3 cellular contexts compared by ENCODE assay signal in the genomic region with DNA sequence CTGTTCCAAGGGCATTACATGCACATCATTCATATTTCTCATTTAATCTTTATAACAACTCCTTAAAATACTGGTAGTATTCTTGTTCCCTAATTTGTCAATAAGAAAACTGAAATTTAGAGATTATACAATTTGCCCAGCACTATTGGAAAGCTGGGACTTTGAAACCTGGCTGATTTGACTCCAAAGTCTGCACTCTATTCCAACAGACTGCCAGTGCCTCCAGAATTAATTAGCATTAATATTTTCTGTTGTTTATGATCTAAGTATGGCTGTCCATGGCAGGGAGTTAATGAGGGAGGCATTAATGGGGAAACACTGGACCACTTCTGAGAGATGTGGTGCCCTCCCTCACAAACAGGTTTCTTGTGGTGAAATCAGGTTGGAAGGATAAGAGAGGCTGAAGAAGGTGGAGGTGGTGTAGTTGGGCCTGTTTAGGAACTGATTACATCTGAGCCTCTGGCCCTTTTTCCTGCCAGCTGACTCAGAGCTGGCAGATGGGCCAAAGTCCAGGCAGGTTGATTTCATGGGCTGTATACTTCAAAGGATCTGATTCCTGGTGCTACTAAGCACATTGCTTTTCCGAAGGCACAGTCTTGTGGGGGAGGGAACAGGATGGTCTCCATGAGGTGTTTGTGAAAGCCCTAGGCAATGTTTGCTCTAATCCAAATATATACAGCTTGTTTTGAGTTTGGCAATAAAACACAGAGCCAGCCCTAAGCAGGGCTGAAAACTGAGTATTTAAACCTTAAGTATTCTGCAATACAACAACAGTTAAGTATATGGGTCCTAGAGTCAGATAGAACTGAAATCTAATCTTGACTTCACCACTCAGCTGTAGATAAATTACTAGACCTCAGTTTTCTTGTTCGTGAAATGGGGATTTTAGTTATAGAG.
A peak's percentile ranks its signal among the peaks of the same experiment; 100 is the strongest.
TF ChIP-seq lines count a peak whose summit lies in the region.

No MANE protein-coding gene starts in this region.

TF ChIP-seq in HEK293, 187 proteins besides CTCF, POLR2A, EP300 and RAD21 (continues in another document):
- no peak for TF ChIP-seq ZBTB21 (tag by site-specific recombination; IDR thresholded peaks at IDR 0.05)
- peak; percentile 58; the same call in 1 of the 2 replicates for TF ChIP-seq ZNF10 (tag by site-specific recombination; IDR thresholded peaks at IDR 0.05)
- no peak for TF ChIP-seq ZNF518A (tag by site-specific recombination; conservative IDR thresholded peaks at IDR 0.05; ENCODE audit: low read depth)
- peak; percentile 46; the same call in 1 of the 2 replicates for TF ChIP-seq ZNF366 (tag by site-specific recombination; conservative IDR thresholded peaks at IDR 0.05)
- TF ChIP-seq ZNF664 (tag by site-specific recombination; IDR thresholded peaks at IDR 0.05), result peak; percentile 79; the same call in 1 of the 2 replicates

TF ChIP-seq in WTC11, 78 proteins besides CTCF, POLR2A, EP300 and RAD21:
- TF ChIP-seq GABPB1 (CRISPR knock-in tag; IDR thresholded peaks at IDR 0.05), result peak; percentile 74
- TF ChIP-seq ZNF219 (CRISPR knock-in tag; IDR thresholded peaks at IDR 0.05; ENCODE audit: borderline replicate concordance), result no peak

TF ChIP-seq in HepG2, 621 proteins besides CTCF, POLR2A, EP300 and RAD21 (continues in another document):
- TF ChIP-seq NFKBIZ (CRISPR knock-in tag; IDR thresholded peaks at IDR 0.05) (0 out of 2 replicates have a peak, but pooled peaks have one; percentile 41), ZNF709 (CRISPR knock-in tag; IDR thresholded peaks at IDR 0.05) (no peak), SP4 (CRISPR knock-in tag; IDR thresholded peaks at IDR 0.05) (no peak), ISL2 (CRISPR knock-in tag; IDR thresholded peaks at IDR 0.05) (peak; percentile 84), ZSCAN25 (CRISPR knock-in tag; IDR thresholded peaks at IDR 0.05) (peak; percentile 24; the same call in 1 of the 2 replicates), NR2F2 (IDR thresholded peaks at IDR 0.05; ENCODE audit: borderline replicate concordance, low read depth) (no peak), ZNF292 (CRISPR knock-in tag; IDR thresholded peaks at IDR 0.05; ENCODE audit: borderline replicate concordance, low read depth) (peak; percentile 56; the same call in 1 of the 2 replicates), CHCHD3 (CRISPR knock-in tag; IDR thresholded peaks at IDR 0.05) (no peak), SRSF4 (IDR thresholded peaks at IDR 0.05; ENCODE audit: low read depth, low read length, poor library complexity, severe bottlenecking) (no peak), GABPB1 (CRISPR knock-in tag; IDR thresholded peaks at IDR 0.05) (peak; percentile 36; the same call in 1 of the 2 replicates), ZNF451 (CRISPR knock-in tag; IDR thresholded peaks at IDR 0.05) (no peak), ZBTB8A (CRISPR knock-in tag; IDR thresholded peaks at IDR 0.05; ENCODE audit: borderline replicate concordance, low read depth) (no peak), RCOR2 (CRISPR knock-in tag; IDR thresholded peaks at IDR 0.05) (peak; percentile 83), TMF1 (CRISPR knock-in tag; IDR thresholded peaks at IDR 0.05; ENCODE audit: low read depth) (no peak), RFX3 (CRISPR knock-in tag; IDR thresholded peaks at IDR 0.05) (no peak), SALL1 (CRISPR knock-in tag; IDR thresholded peaks at IDR 0.05) (peak; percentile 97), ZBTB21 (CRISPR knock-in tag; IDR thresholded peaks at IDR 0.05) (peak; percentile 40; the same call in 1 of the 2 replicates), ZNF75D (CRISPR knock-in tag; IDR thresholded peaks at IDR 0.05; ENCODE audit: borderline replicate concordance) (no peak), HNRNPLL (IDR thresholded peaks at IDR 0.05; ENCODE audit: low read depth, low read length, poor library complexity, severe bottlenecking) (no peak), ZFP91 (CRISPR knock-in tag; IDR thresholded peaks at IDR 0.05; ENCODE audit: borderline replicate concordance) (0 out of 2 replicates have a peak, but pooled peaks have one; percentile 14), KLF6 (CRISPR knock-in tag; IDR thresholded peaks at IDR 0.05) (peak; percentile 76; the same call in 1 of the 2 replicates), ZNF781 (CRISPR knock-in tag; IDR thresholded peaks at IDR 0.05; ENCODE audit: borderline replicate concordance, not compliant biosample characterization) (no peak), ZNF10 (CRISPR knock-in tag; IDR thresholded peaks at IDR 0.05; ENCODE audit: borderline replicate concordance, low read depth) (no peak), FOXK1 (CRISPR knock-in tag; IDR thresholded peaks at IDR 0.05; ENCODE audit: borderline replicate concordance, low read depth) (peak; percentile 76; the same call in 1 of the 2 replicates), NPAS2 (CRISPR knock-in tag; IDR thresholded peaks at IDR 0.05; ENCODE audit: borderline replicate concordance) (no peak), ZNF609 (CRISPR knock-in tag; IDR thresholded peaks at IDR 0.05; ENCODE audit: borderline replicate concordance) (peak; percentile 85), ZNF224 (CRISPR knock-in tag; IDR thresholded peaks at IDR 0.05) (no peak), KLF9 (CRISPR knock-in tag; IDR thresholded peaks at IDR 0.05; ENCODE audit: low read depth) (peak; percentile 56; the same call in 1 of the 2 replicates)
- TF ChIP-seq, protein P1, sequence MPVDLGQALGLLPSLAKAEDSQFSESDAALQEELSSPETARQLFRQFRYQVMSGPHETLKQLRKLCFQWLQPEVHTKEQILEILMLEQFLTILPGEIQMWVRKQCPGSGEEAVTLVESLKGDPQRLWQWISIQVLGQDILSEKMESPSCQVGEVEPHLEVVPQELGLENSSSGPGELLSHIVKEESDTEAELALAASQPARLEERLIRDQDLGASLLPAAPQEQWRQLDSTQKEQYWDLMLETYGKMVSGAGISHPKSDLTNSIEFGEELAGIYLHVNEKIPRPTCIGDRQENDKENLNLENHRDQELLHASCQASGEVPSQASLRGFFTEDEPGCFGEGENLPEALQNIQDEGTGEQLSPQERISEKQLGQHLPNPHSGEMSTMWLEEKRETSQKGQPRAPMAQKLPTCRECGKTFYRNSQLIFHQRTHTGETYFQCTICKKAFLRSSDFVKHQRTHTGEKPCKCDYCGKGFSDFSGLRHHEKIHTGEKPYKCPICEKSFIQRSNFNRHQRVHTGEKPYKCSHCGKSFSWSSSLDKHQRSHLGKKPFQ (CRISPR knock-in tag; IDR thresholded peaks at IDR 0.05; ENCODE audit: insufficient replicate concordance), result no peak
- TF ChIP-seq, protein P2, sequence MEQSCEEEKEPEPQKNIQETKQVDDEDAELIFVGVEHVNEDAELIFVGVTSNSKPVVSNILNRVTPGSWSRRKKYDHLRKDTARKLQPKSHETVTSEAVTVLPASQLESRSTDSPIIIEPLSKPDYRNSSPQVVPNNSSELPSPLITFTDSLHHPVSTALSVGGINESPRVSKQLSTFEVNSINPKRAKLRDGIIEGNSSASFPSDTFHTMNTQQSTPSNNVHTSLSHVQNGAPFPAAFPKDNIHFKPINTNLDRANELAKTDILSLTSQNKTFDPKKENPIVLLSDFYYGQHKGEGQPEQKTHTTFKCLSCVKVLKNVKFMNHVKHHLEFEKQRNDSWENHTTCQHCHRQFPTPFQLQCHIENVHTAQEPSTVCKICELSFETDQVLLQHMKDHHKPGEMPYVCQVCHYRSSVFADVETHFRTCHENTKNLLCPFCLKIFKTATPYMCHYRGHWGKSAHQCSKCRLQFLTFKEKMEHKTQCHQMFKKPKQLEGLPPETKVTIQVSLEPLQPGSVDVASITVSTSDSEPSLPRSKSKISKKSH (CRISPR knock-in tag; IDR thresholded peaks at IDR 0.05; ENCODE audit: borderline replicate concordance), result no peak
- TF ChIP-seq, protein P3, sequence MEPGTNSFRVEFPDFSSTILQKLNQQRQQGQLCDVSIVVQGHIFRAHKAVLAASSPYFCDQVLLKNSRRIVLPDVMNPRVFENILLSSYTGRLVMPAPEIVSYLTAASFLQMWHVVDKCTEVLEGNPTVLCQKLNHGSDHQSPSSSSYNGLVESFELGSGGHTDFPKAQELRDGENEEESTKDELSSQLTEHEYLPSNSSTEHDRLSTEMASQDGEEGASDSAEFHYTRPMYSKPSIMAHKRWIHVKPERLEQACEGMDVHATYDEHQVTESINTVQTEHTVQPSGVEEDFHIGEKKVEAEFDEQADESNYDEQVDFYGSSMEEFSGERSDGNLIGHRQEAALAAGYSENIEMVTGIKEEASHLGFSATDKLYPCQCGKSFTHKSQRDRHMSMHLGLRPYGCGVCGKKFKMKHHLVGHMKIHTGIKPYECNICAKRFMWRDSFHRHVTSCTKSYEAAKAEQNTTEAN (CRISPR knock-in tag; conservative IDR thresholded peaks at IDR 0.05), result peak; percentile 71; the same call in 1 of the 2 replicates
- TF ChIP-seq, protein P4, sequence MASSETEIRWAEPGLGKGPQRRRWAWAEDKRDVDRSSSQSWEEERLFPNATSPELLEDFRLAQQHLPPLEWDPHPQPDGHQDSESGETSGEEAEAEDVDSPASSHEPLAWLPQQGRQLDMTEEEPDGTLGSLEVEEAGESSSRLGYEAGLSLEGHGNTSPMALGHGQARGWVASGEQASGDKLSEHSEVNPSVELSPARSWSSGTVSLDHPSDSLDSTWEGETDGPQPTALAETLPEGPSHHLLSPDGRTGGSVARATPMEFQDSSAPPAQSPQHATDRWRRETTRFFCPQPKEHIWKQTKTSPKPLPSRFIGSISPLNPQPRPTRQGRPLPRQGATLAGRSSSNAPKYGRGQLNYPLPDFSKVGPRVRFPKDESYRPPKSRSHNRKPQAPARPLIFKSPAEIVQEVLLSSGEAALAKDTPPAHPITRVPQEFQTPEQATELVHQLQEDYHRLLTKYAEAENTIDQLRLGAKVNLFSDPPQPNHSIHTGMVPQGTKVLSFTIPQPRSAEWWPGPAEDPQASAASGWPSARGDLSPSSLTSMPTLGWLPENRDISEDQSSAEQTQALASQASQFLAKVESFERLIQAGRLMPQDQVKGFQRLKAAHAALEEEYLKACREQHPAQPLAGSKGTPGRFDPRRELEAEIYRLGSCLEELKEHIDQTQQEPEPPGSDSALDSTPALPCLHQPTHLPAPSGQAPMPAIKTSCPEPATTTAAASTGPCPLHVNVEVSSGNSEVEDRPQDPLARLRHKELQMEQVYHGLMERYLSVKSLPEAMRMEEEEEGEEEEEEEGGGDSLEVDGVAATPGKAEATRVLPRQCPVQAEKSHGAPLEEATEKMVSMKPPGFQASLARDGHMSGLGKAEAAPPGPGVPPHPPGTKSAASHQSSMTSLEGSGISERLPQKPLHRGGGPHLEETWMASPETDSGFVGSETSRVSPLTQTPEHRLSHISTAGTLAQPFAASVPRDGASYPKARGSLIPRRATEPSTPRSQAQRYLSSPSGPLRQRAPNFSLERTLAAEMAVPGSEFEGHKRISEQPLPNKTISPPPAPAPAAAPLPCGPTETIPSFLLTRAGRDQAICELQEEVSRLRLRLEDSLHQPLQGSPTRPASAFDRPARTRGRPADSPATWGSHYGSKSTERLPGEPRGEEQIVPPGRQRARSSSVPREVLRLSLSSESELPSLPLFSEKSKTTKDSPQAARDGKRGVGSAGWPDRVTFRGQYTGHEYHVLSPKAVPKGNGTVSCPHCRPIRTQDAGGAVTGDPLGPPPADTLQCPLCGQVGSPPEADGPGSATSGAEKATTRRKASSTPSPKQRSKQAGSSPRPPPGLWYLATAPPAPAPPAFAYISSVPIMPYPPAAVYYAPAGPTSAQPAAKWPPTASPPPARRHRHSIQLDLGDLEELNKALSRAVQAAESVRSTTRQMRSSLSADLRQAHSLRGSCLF (CRISPR knock-in tag; IDR thresholded peaks at IDR 0.05; ENCODE audit: borderline replicate concordance), result no peak
